29 cellular contexts compared by ENCODE assay signal in genomic region chr11:113960702-113961330, GRCh38. TPM values are rescaled to one million over a fixed set of nuclear protein-coding genes. Genes with fewer than 3 reads are reported as not detected.
"Had no signal": no experiment of that assay in that cellular context is flagged by ENCODE, and none has a peak within 500 bp of the region (broad histone marks: within the 10 kb centered on the region; RNA-seq: fewer than 3 reads in every experiment).

No MANE protein-coding gene starts in this region.

- H3K27ac Mint-ChIP-seq: activated CD4-positive, alpha-beta T cell treated with anti-CD3 and anti-CD28 coated beads, Interleukin-2, amount 10 ng/mL, durations not matched to agents 7 days and 5 days; activated CD8-positive, alpha-beta memory T cell treated with anti-CD3 and anti-CD28 coated beads, Interleukin-2, amount 10 ng/mL, durations not matched to agents 7 days and 5 days; activated CD8-positive, alpha-beta T cell treated with anti-CD3 and anti-CD28 coated beads for 36 hours; activated naive CD4-positive, alpha-beta T cell treated with anti-CD3 and anti-CD28 coated beads, Interleukin-2, amount 50 U/mL, for 24 hours had no signal

- H3K4me1 Mint-ChIP-seq: activated CD4-positive, alpha-beta T cell treated with anti-CD3 and anti-CD28 coated beads, Interleukin-2, amount 10 ng/mL, durations not matched to agents 7 days and 5 days; activated CD8-positive, alpha-beta memory T cell treated with anti-CD3 and anti-CD28 coated beads, Interleukin-2, amount 10 ng/mL, durations not matched to agents 7 days and 5 days; activated naive CD4-positive, alpha-beta T cell treated with anti-CD3 and anti-CD28 coated beads, Interleukin-2, amount 50 U/mL, for 24 hours had no signal

- H3K4me3 ChIP-seq: body of pancreas, cardiac muscle cell, heart right ventricle, lower lobe of right lung, prostate gland, upper lobe of left lung had no signal

- H3K36me3 Mint-ChIP-seq: activated CD8-positive, alpha-beta memory T cell treated with anti-CD3 and anti-CD28 coated beads, Interleukin-2, amount 10 ng/mL, durations not matched to agents 7 days and 5 days; activated naive CD4-positive, alpha-beta T cell treated with anti-CD3 and anti-CD28 coated beads, Interleukin-2, amount 50 U/mL, for 24 hours; naive B cell had no signal

- H3K4me1 ChIP-seq: body of pancreas, heart right ventricle, lower lobe of right lung, prostate gland, upper lobe of left lung had no signal

- H3K36me3 ChIP-seq: cardiac muscle cell, heart right ventricle, lower lobe of right lung, prostate gland, upper lobe of left lung had no signal

- ATAC-seq: activated CD8-positive, alpha-beta memory T cell treated with anti-CD3 and anti-CD28 coated beads, Interleukin-2, amount 10 ng/mL, durations not matched to agents 7 days and 5 days; activated CD8-positive, alpha-beta T cell treated with anti-CD3 and anti-CD28 coated beads for 36 hours; body of pancreas; heart right ventricle; left colon; lower lobe of right lung; stimulated activated naive CD8-positive, alpha-beta T cell treated with anti-CD3 and anti-CD28 coated beads, Interleukin-15, Interleukin-2, amounts not matched to agents 100 U/mL and 50 U/mL, for 24 hours had no signal

- H3K9me3 Mint-ChIP-seq: activated CD4-positive, alpha-beta T cell treated with anti-CD3 and anti-CD28 coated beads, Interleukin-2, amount 10 ng/mL, durations not matched to agents 7 days and 5 days; activated CD8-positive, alpha-beta T cell treated with anti-CD3 and anti-CD28 coated beads for 36 hours; activated naive CD4-positive, alpha-beta T cell treated with anti-CD3 and anti-CD28 coated beads, Interleukin-2, amount 50 U/mL, for 24 hours; naive B cell had no signal

- H3K27ac ChIP-seq: body of pancreas, cardiac muscle cell, heart right ventricle, lower lobe of right lung, prostate gland, upper lobe of left lung, VCaP had no signal

- H3K27me3 ChIP-seq: body of pancreas, cardiac muscle cell, upper lobe of left lung had no signal

- H3K4me3 Mint-ChIP-seq: activated CD4-positive, alpha-beta T cell treated with anti-CD3 and anti-CD28 coated beads, Interleukin-2, amount 10 ng/mL, durations not matched to agents 7 days and 5 days; activated CD8-positive, alpha-beta memory T cell treated with anti-CD3 and anti-CD28 coated beads, Interleukin-2, amount 10 ng/mL, durations not matched to agents 7 days and 5 days; activated CD8-positive, alpha-beta T cell treated with anti-CD3 and anti-CD28 coated beads for 36 hours; activated naive CD4-positive, alpha-beta T cell treated with anti-CD3 and anti-CD28 coated beads, Interleukin-2, amount 50 U/mL, for 24 hours; naive B cell; neural crest cell had no signal

- DNase-seq: activated CD4-positive, alpha-beta T cell treated with anti-CD3 and anti-CD28 coated beads, Interleukin-2, amount 10 ng/mL, durations not matched to agents 7 days and 5 days; activated CD4-positive, CD25-positive, alpha-beta regulatory T cell treated with anti-CD3 and anti-CD28 coated beads, Interleukin-2, amount 50 U/mL, for 72 hours; activated CD8-positive, alpha-beta memory T cell treated with anti-CD3 and anti-CD28 coated beads, Interleukin-2, amount 10 ng/mL, durations not matched to agents 7 days and 5 days; activated CD8-positive, alpha-beta T cell treated with anti-CD3 and anti-CD28 coated beads for 36 hours; activated gamma-delta T cell treated with Interleukin-2 at 50 U/mL for 16 hours; activated T-cell treated with anti-CD3 and anti-CD28 coated beads for 4 hours; anterior cingulate cortex; body of pancreas; foreskin fibroblast; heart right ventricle; left colon; lower lobe of right lung; mesendoderm; naive B cell; stimulated activated CD4-positive, alpha-beta T cell treated with anti-CD3 and anti-CD28 coated beads, Interleukin-4, amount 100 ng/mL, for 4 hours; stimulated activated naive CD8-positive, alpha-beta T cell treated with anti-CD3 and anti-CD28 coated beads, Interleukin-15, Interleukin-2, amounts not matched to agents 100 U/mL and 50 U/mL, for 24 hours; upper lobe of left lung had no signal

- H3K27me3 Mint-ChIP-seq: activated CD4-positive, alpha-beta T cell treated with anti-CD3 and anti-CD28 coated beads, Interleukin-2, amount 10 ng/mL, durations not matched to agents 7 days and 5 days; activated CD8-positive, alpha-beta memory T cell treated with anti-CD3 and anti-CD28 coated beads, Interleukin-2, amount 10 ng/mL, durations not matched to agents 7 days and 5 days; activated CD8-positive, alpha-beta T cell treated with anti-CD3 and anti-CD28 coated beads for 36 hours; activated naive CD4-positive, alpha-beta T cell treated with anti-CD3 and anti-CD28 coated beads, Interleukin-2, amount 50 U/mL, for 24 hours had no signal

- H3K9me3 ChIP-seq: body of pancreas, heart right ventricle, lower lobe of right lung, prostate gland, upper lobe of left lung had no signal

RNA-seq across cellular contexts. Expression of gene HTR3A, which starts 14.1 kb away (rescaled TPM):
- total RNA-seq: activated CD4-positive, alpha-beta T cell treated with anti-CD3 and anti-CD28 coated beads, Interleukin-2, amount 10 ng/mL, durations not matched to agents 7 days and 5 days; activated CD8-positive, alpha-beta memory T cell treated with anti-CD3 and anti-CD28 coated beads, Interleukin-2, amount 10 ng/mL, durations not matched to agents 7 days and 5 days; activated CD8-positive, alpha-beta T cell treated with anti-CD3 and anti-CD28 coated beads for 36 hours; chondrocyte; fibroblast of lung; lower lobe of right lung; osteocyte; prostate gland; subcutaneous adipose tissue; T-helper 2 cell treated with Interferon-gamma antibody and Interleukin-4, amounts not matched to agents 100 ng/mL and 5 ng/mL, for 36 hours; upper lobe of left lung had no signal

RNA-seq across cellular contexts. Expression of gene HTR3B, which starts 56.2 kb away (rescaled TPM):
- total RNA-seq: activated CD4-positive, alpha-beta T cell treated with anti-CD3 and anti-CD28 coated beads, Interleukin-2, amount 10 ng/mL, durations not matched to agents 7 days and 5 days; activated CD8-positive, alpha-beta memory T cell treated with anti-CD3 and anti-CD28 coated beads, Interleukin-2, amount 10 ng/mL, durations not matched to agents 7 days and 5 days; activated CD8-positive, alpha-beta T cell treated with anti-CD3 and anti-CD28 coated beads for 36 hours; body of pancreas; cardiac muscle cell; chondrocyte; epithelial cell of proximal tubule; fibroblast of lung; heart right ventricle; left colon; lower lobe of right lung; mucosa of gallbladder; osteocyte; prostate gland; subcutaneous adipose tissue; T-helper 2 cell treated with Interferon-gamma antibody and Interleukin-4, amounts not matched to agents 100 ng/mL and 5 ng/mL, for 36 hours; upper lobe of left lung had no signal
